In genomic region chr18:50279752-50280151, GRCh38 we compare ENCODE assay signal across 10 cellular contexts. TPM values are rescaled to one million over a fixed set of nuclear protein-coding genes. Genes with fewer than 3 reads are reported as not detected.
DNase-seq lines count a peak whose midpoint lies in the region; ATAC-seq and TF ChIP-seq lines count a peak whose summit lies in the region.
"Had no signal": no experiment of that assay in that cellular context is flagged by ENCODE, and none has a peak within 500 bp of the region (broad histone marks: within the 10 kb centered on the region; RNA-seq: fewer than 3 reads in every experiment).

No MANE protein-coding gene starts in this region.

- no peak overlapping the region for H3K27ac Mint-ChIP-seq in activated naive CD8-positive, alpha-beta T cell treated with anti-CD3 and anti-CD28 coated beads for 36 hours

- DNase-seq in left ventricle myocardium inferior (no peak), right atrium auricular region (ENCODE audit: low spot score) (no peak), upper lobe of right lung (no peak), NCI-H1436 treated with DMSO at 0.1 percent for 48 hours (lab: John Stamatoyannopoulos, UW) (no peak), cortex of kidney (lab: John Stamatoyannopoulos, UW) (no peak)
- no peak for DNase-seq in activated naive CD8-positive, alpha-beta T cell treated with anti-CD3 and anti-CD28 coated beads for 36 hours
- DNase-seq: NCI-H1694, SW 1271 had no signal

- H3K27ac ChIP-seq in left ventricle myocardium inferior (replicated peaks), result no peak overlapping the region
- no peak overlapping the region for H3K27ac ChIP-seq in right atrium auricular region
- no peak overlapping the region for H3K27ac ChIP-seq in liver (ENCODE audit: low read depth in 1 of 2, low read length in 2 of 2)
- no peak overlapping the region for H3K27ac ChIP-seq in upper lobe of right lung

- intact Hi-C loops in left ventricle myocardium inferior (cut with micrococcal nuclease), result no loop called here
- intact Hi-C loops in upper lobe of right lung (cut with DNase I), result no loop called here

- peaks cover 73% of the 10 kb centered on the region for H3K36me3 ChIP-seq in left ventricle myocardium inferior
- H3K36me3 ChIP-seq in right atrium auricular region, result peaks cover 69% of the 10 kb centered on the region
- H3K36me3 ChIP-seq in liver (ENCODE audit: control insufficient read depth in 4 of 4, insufficient read depth in 3 of 4, low read depth in 1 of 4, low read length in 3 of 4), result peaks cover 22 to 53% (median 33%) of the 10 kb centered on the region in 4 donors
- peaks cover 67% of the 10 kb centered on the region for H3K36me3 ChIP-seq in upper lobe of right lung

- H3K9me3 ChIP-seq in left ventricle myocardium inferior (replicated peaks), result no peaks in the 10 kb centered on the region
- no peaks in the 10 kb centered on the region for H3K9me3 ChIP-seq in right atrium auricular region
- H3K9me3 ChIP-seq in liver (ENCODE audit: control insufficient read depth in 4 of 4, low read length in 3 of 4), result no peaks in the 10 kb centered on the region
- no peaks in the 10 kb centered on the region for H3K9me3 ChIP-seq in upper lobe of right lung

- peak overlapping the region; percentile 90 for H3K4me3 Mint-ChIP-seq in activated naive CD8-positive, alpha-beta T cell treated with anti-CD3 and anti-CD28 coated beads for 36 hours

- peaks cover 54% of the 10 kb centered on the region for H3K36me3 Mint-ChIP-seq in activated naive CD8-positive, alpha-beta T cell treated with anti-CD3 and anti-CD28 coated beads for 36 hours

- H3K27me3 Mint-ChIP-seq in activated naive CD8-positive, alpha-beta T cell treated with anti-CD3 and anti-CD28 coated beads for 36 hours, result no peaks in the 10 kb centered on the region

- 83% methylated on average over 7 of the region's 7 CpGs for WGBS in liver

- H3K4me3 ChIP-seq in left ventricle myocardium inferior (peak overlapping the region; percentile 99), right atrium auricular region (no peak overlapping the region), liver (ENCODE audit: low read depth in 1 of 3, low read length in 3 of 3) (peak overlapping the region in 2 of 3 donors; percentile 63 to 87), upper lobe of right lung (peak overlapping the region; percentile 96)

- TF ChIP-seq CTCF in left ventricle myocardium inferior (IDR thresholded peaks at IDR 0.05; ENCODE audit: borderline replicate concordance) (no peak), right atrium auricular region (IDR thresholded peaks at IDR 0.05) (no peak), liver (IDR thresholded peaks at IDR 0.05; ENCODE audit: low read depth, low read length, missing input control) (no peak), upper lobe of right lung (IDR thresholded peaks at IDR 0.05) (no peak)

- H3K4me1 Mint-ChIP-seq in activated naive CD8-positive, alpha-beta T cell treated with anti-CD3 and anti-CD28 coated beads for 36 hours, result peaks cover 23% of the 10 kb centered on the region

- ATAC-seq in upper lobe of right lung (no peak), HG03432 (IDR thresholded peaks at IDR 0.05; ENCODE audit: unreplicated experiment) (no peak)

- no peak for TF ChIP-seq RAD21 in liver (IDR thresholded peaks at IDR 0.05)

- H3K9me3 Mint-ChIP-seq in activated naive CD8-positive, alpha-beta T cell treated with anti-CD3 and anti-CD28 coated beads for 36 hours, result no peaks in the 10 kb centered on the region

- no peak overlapping the region for H3K9ac ChIP-seq in liver (ENCODE audit: low read depth in 1 of 2, low read length in 2 of 2)

- H3K27me3 ChIP-seq in left ventricle myocardium inferior (ENCODE audit: low read depth) (no peaks in the 10 kb centered on the region), right atrium auricular region (no peaks in the 10 kb centered on the region), liver (ENCODE audit: control insufficient read depth in 4 of 4, insufficient read depth in 4 of 4, low read length in 3 of 4) (no peaks in the 10 kb centered on the region), upper lobe of right lung (no peaks in the 10 kb centered on the region)

- H3K4me1 ChIP-seq in left ventricle myocardium inferior (peaks cover 36% of the 10 kb centered on the region), right atrium auricular region (peaks cover 0 to 29% of the 10 kb centered on the region in 2 donors), liver (ENCODE audit: control insufficient read depth in 4 of 4, insufficient read depth in 4 of 4, low read length in 3 of 4) (peaks cover 9 to 27% (median 24%) of the 10 kb centered on the region in 4 donors), upper lobe of right lung (peaks cover 26% of the 10 kb centered on the region)

TF ChIP-seq in liver, 16 proteins besides CTCF, POLR2A, EP300 and RAD21:
- no peak for TF ChIP-seq HNF4G (IDR thresholded peaks at IDR 0.05)
- TF ChIP-seq NR2F2 (IDR thresholded peaks at IDR 0.05), result no peak
- no peak for TF ChIP-seq SP1 (IDR thresholded peaks at IDR 0.05)
- no peak for TF ChIP-seq FOXA1 (IDR thresholded peaks at IDR 0.05)
- TF ChIP-seq JUND (IDR thresholded peaks at IDR 0.05), result no peak
- no peak for TF ChIP-seq RXRA (IDR thresholded peaks at IDR 0.05)
- TF ChIP-seq FOXA2 (IDR thresholded peaks at IDR 0.05), result no peak
- no peak for TF ChIP-seq YY1 (IDR thresholded peaks at IDR 0.05)
- TF ChIP-seq HNF4A (conservative IDR thresholded peaks at IDR 0.05), result no peak
- TF ChIP-seq TAF1 (conservative IDR thresholded peaks at IDR 0.05), result no peak
- no peak for TF ChIP-seq ATF3 (IDR thresholded peaks at IDR 0.05)
- no peak for TF ChIP-seq ZBTB33 (IDR thresholded peaks at IDR 0.05)
- no peak for TF ChIP-seq GABPA (IDR thresholded peaks at IDR 0.05 in 1 of 2, conservative IDR thresholded peaks at IDR 0.05 in 1 of 2)
- TF ChIP-seq MAX (IDR thresholded peaks at IDR 0.05), result no peak
TF ChIP-seq in liver: peak in this region for 0.

RNA-seq across cellular contexts. Expression of gene MBD1, which starts 1.6 kb away (rescaled TPM):
- total RNA-seq in left ventricle myocardium inferior (50.2 TPM), right atrium auricular region (10 to 100 TPM; 47.9 to 77.1 TPM), liver (10 to 100 TPM; 31.4 to 45.8 TPM), upper lobe of right lung (56.3 TPM)
- 10 to 100 TPM; 65.6 to 69.9 TPM for total RNA-seq in activated naive CD8-positive, alpha-beta T cell treated with anti-CD3 and anti-CD28 coated beads for 36 hours
- polyA plus RNA-seq in liver, result 10 to 100 TPM; 13.9 to 22.1 TPM

RNA-seq across cellular contexts. Expression of gene CXXC1, which starts 7.7 kb away (rescaled TPM):
- total RNA-seq in left ventricle myocardium inferior, result 33.7 TPM
- 10 to 100 TPM; 17.1 to 38.3 TPM for total RNA-seq in right atrium auricular region
- 10 to 100 TPM; 97.0 to 97.2 TPM for total RNA-seq in activated naive CD8-positive, alpha-beta T cell treated with anti-CD3 and anti-CD28 coated beads for 36 hours
- 10 to 100 TPM; 33.5 to 38.4 TPM for total RNA-seq in liver
- polyA plus RNA-seq in liver, result 10 to 100 TPM; 21.7 to 26.6 TPM
- 75.9 TPM for total RNA-seq in upper lobe of right lung

RNA-seq across cellular contexts. Expression of gene CFAP53, which starts 13.5 kb away (rescaled TPM):
- total RNA-seq in left ventricle myocardium inferior (0.16 TPM), right atrium auricular region (under 1 TPM in 1 of 2 donors, not detected in 1; 0.30 TPM), liver (under 1 TPM; 0.08 to 0.09 TPM), upper lobe of right lung (not detected)
- under 1 TPM; 0.14 to 0.54 TPM for total RNA-seq in activated naive CD8-positive, alpha-beta T cell treated with anti-CD3 and anti-CD28 coated beads for 36 hours
- polyA plus RNA-seq in liver, result under 1 TPM; 0.05 to 0.14 TPM

Comparison
In these comparisons a context has a peak if more than half of its experiments do, and no peak if none do; other contexts are left out.
1. H3K4me3 ChIP-seq: peak in left ventricle myocardium inferior (single experiment), liver (2 of 3) and upper lobe of right lung (single experiment); none in right atrium auricular region (0 of 2).